In the genomic region with DNA sequence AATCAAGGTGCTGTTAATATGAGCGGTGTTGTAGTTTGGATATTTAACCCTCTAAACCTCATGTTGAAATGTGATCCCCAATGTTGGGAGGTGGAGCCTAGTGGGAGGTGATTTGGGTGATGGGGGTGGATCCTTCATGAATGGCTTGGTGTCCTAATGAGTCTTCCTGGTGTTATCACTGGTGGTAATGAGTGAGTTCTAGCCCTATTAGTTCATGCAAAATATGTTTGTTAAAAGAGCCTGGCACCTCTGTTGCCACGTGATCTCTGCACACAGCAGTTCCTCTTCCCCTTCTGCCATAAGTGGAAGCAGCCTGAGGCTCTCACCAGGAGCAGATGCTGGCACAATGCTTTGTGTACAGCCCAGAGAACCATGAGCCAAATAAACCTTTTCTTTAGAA, we compare ENCODE assay signal across 20 cellular contexts.
DNase-seq lines count a peak whose midpoint lies in the region; ATAC-seq and TF ChIP-seq lines count a peak whose summit lies in the region.
"Had no signal": no experiment of that assay in that cellular context is flagged by ENCODE, and none has a peak within 500 bp of the region (broad histone marks: within the 10 kb centered on the region; RNA-seq: fewer than 3 reads in every experiment).

No MANE protein-coding gene starts in this region.

- no peak for DNase-seq in H9
- no peak for DNase-seq in Panc1 (ENCODE audit: low read depth, low spot score)
- DNase-seq in iPS DF 4.7 (ENCODE audit: extremely low read depth, low spot score): peak; percentile 41
- DNase-seq in substantia nigra (lab: John Stamatoyannopoulos, UW): peak in 2 of 49 donors; percentile 13 to 24
- no peak for DNase-seq in transverse colon
- DNase-seq in SKM-1 (lab: John Stamatoyannopoulos, UW; ENCODE audit: unreplicated experiment): no peak
- no peak for DNase-seq in hypothalamus (lab: John Stamatoyannopoulos, UW)
- DNase-seq: activated CD4-positive, alpha-beta T cell treated with anti-CD3 and anti-CD28 coated beads for 36 hours; activated effector memory CD4-positive, alpha-beta T cell treated with anti-CD3 and anti-CD28 coated beads, Interleukin-2, amount 50 U/mL, for 16 hours; amygdala; HCEC 1CT; NCI-H1092 treated with DMSO at 0.1 percent for 48 hours; NCI-H526 treated with DMSO at 0.1 percent for 48 hours; PC-9; stomach; T-helper 9 cell had no signal

- H3T11ph ChIP-seq in H9 (ENCODE audit: low read length): no peak overlapping the region

- no peak overlapping the region for H2BK20ac ChIP-seq in H9 (ENCODE audit: low read depth, low read length, poor library complexity, severe bottlenecking)

- no peak overlapping the region for H2BK5ac ChIP-seq in H9 (ENCODE audit: insufficient read length, low read length)

- no peak overlapping the region for H3K9ac ChIP-seq in H9 (ENCODE audit: extremely low read depth, insufficient read length, low read length)

- H3K27me3 ChIP-seq in H9 (ENCODE audit: insufficient read depth, low read length) (no peaks in the 10 kb centered on the region), Panc1 (ENCODE audit: control insufficient read depth, insufficient read depth, low read length) (no peaks in the 10 kb centered on the region), transverse colon (no peaks in the 10 kb centered on the region)
- H3K27me3 ChIP-seq: hepatocyte, SJSA1, stomach had no signal

- no peak for TF ChIP-seq POLR2A in transverse colon (IDR thresholded peaks at IDR 0.05)

- H3K27ac ChIP-seq in H9 (ENCODE audit: insufficient read length, low read depth, low read length) (no peak overlapping the region), Panc1 (ENCODE audit: low read length) (peak overlapping the region; percentile 63), substantia nigra (ENCODE audit: low read depth, low read length, poor library complexity, severe bottlenecking) (peak overlapping the region; percentile 95), transverse colon (no peak overlapping the region)
- H3K27ac ChIP-seq: hepatocyte, HL-60, PC-9, SJSA1, stomach had no signal

- no peak overlapping the region for H4K5ac ChIP-seq in H9 (ENCODE audit: insufficient read length, low read depth, low read length)

- peak overlapping the region; percentile 4 for H3K4me2 ChIP-seq in H9 (ENCODE audit: insufficient read depth, insufficient read length, low read length)
- H3K4me2 ChIP-seq: hepatocyte, PC-9 had no signal

- H3K4me1 ChIP-seq in H9 (ENCODE audit: insufficient read depth, low read length) (peaks cover 10% of the 10 kb centered on the region), Panc1 (ENCODE audit: control insufficient read depth, insufficient read depth, low read length) (peaks cover 51% of the 10 kb centered on the region), transverse colon (peaks cover 5 to 37% (median 12%) of the 10 kb centered on the region in 4 donors)

- H3K4me1 Mint-ChIP-seq in H9: peaks cover 58 to 61% of the 10 kb centered on the region in 2 experiments

- CTCF ChIA-PET in Panc1 (lab: Charles Lee): no interaction called here

- H3K36me3 ChIP-seq in Panc1 (ENCODE audit: control insufficient read depth, insufficient read depth, low read length) (no peaks in the 10 kb centered on the region), transverse colon (no peaks in the 10 kb centered on the region)
- H3K36me3 ChIP-seq: SJSA1, stomach had no signal

- H3K14ac ChIP-seq in H9 (ENCODE audit: insufficient read depth, low read length): no peak overlapping the region

- no peak overlapping the region for H3K23ac ChIP-seq in H9 (ENCODE audit: insufficient read length, low read depth, low read length)

- no peak overlapping the region for H2BK120ac ChIP-seq in H9 (ENCODE audit: low read depth, low read length, poor library complexity, severe bottlenecking)

- WGBS in H9 (ENCODE audit: extremely low coverage, insufficient read length, low lambda C conversion rate): no CpG with 5 or more reads among the region's 2 CpGs
- WGBS in transverse colon (ENCODE audit: low coverage in 1 of 2), 2 donors: 82 to 85% methylated on average over 1 to 2 of the region's 2 CpGs

- H3K23me2 ChIP-seq in H9 (ENCODE audit: insufficient read length, low read depth, low read length, poor library complexity, severe bottlenecking): no peaks in the 10 kb centered on the region

- peak overlapping the region in 1 of 2 experiments; percentile 61; a peak in 3 of 5 replicates for H3K4me3 Mint-ChIP-seq in H9
- H3K4me3 Mint-ChIP-seq: activated CD4-positive, alpha-beta T cell treated with anti-CD3 and anti-CD28 coated beads for 36 hours; B cell had no signal

- TF ChIP-seq CTCF in H9 (conservative IDR thresholded peaks at IDR 0.05): no peak
- no peak for TF ChIP-seq CTCF in Panc1 (IDR thresholded peaks at IDR 0.05)
- TF ChIP-seq CTCF in transverse colon (IDR thresholded peaks at IDR 0.05): no peak

- no peak overlapping the region for H2BK15ac ChIP-seq in H9 (ENCODE audit: low read depth, low read length)

- peaks cover 5% of the 10 kb centered on the region; the same call in 1 of the 2 replicates for H3K79me2 ChIP-seq in H9 (ENCODE audit: insufficient read depth, low read length)

- no peak overlapping the region for H3K4me3 ChIP-seq in Panc1 (ENCODE audit: low read depth in 2 of 2, low read length in 2 of 2)
- no peak overlapping the region for H3K4me3 ChIP-seq in transverse colon
- H3K4me3 ChIP-seq: hepatocyte, PC-9, SJSA1, stomach had no signal

- no peak overlapping the region for H2AK5ac ChIP-seq in H9 (ENCODE audit: insufficient read length, low read length)

- peaks cover 0 to 12% (median 6%) of the 10 kb centered on the region in 3 experiments; a peak in 4 of 7 replicates for H3K36me3 Mint-ChIP-seq in H9 (ENCODE audit: insufficient read depth in 1 of 3, low read depth in 3 of 3)

- POLR2A ChIA-PET in Panc1 (lab: Charles Lee): no interaction called here

- no peaks in the 10 kb centered on the region for H3K9me3 ChIP-seq in H9 (ENCODE audit: control insufficient read depth, low read depth, low read length)
- peaks cover 3% of the 10 kb centered on the region; the same call in 1 of the 2 replicates for H3K9me3 ChIP-seq in Panc1 (ENCODE audit: control insufficient read depth, insufficient read depth, low read depth, low read length)
- no peaks in the 10 kb centered on the region for H3K9me3 ChIP-seq in transverse colon
- H3K9me3 ChIP-seq: SJSA1, stomach had no signal

- no peak overlapping the region for H4K91ac ChIP-seq in H9 (ENCODE audit: insufficient read length, low read depth, low read length)

- H3K18ac ChIP-seq in H9 (ENCODE audit: insufficient read length, low read depth, low read length): no peak overlapping the region

- in situ Hi-C loops in Panc1 (cut with HindIII; ENCODE audit: low pct_unique_long_range_greater_than_20kb, low sequenced_read_pairs) (no loop called here), transverse colon (cut with MboI; ENCODE audit: low pct_ligation_motif_present in 1 of 4, low pct_unique_long_range_greater_than_20kb in 1 of 4, low sequenced_read_pairs in 3 of 4) (no loop called here)

- H2AFZ ChIP-seq in H9 (ENCODE audit: low read length): no peak overlapping the region
- H2AFZ ChIP-seq: hepatocyte, PC-9 had no signal

- H4K20me1 ChIP-seq in H9 (ENCODE audit: control insufficient read depth, insufficient read depth, insufficient read length): no peaks in the 10 kb centered on the region

- peak; percentile 31; the same call in 1 of the 2 replicates for ATAC-seq in Panc1
- ATAC-seq: activated CD4-positive, alpha-beta T cell treated with anti-CD3 and anti-CD28 coated beads for 36 hours had no signal

- intact Hi-C loops in Panc1 (cut with micrococcal nuclease; ENCODE audit: unreplicated experiment): no loop called here
- intact Hi-C loops in transverse colon (cut with DNase I; ENCODE audit: low total_unique reads): no loop called here

- H3K27ac Mint-ChIP-seq in H9: peak overlapping the region; percentile 41 to 97 (median 77)
- H3K27ac Mint-ChIP-seq: activated CD4-positive, alpha-beta T cell treated with anti-CD3 and anti-CD28 coated beads for 36 hours; B cell had no signal

- BruUV-seq in Panc1 (replicated peaks; lab: Mats Ljungman, UMichigan): no TSS peak

- peaks cover 10 to 12% of the 10 kb centered on the region in 2 experiments for H3K9me3 Mint-ChIP-seq in H9

- no peak for TF ChIP-seq EP300 in transverse colon (IDR thresholded peaks at IDR 0.05; ENCODE audit: low read depth)

- no peak overlapping the region for H3K56ac ChIP-seq in H9 (ENCODE audit: insufficient read length, low read depth, low read length)

- H2BK12ac ChIP-seq in H9 (ENCODE audit: insufficient read length, low read depth, low read length): no peak overlapping the region

- H3K27me3 Mint-ChIP-seq in H9 (ENCODE audit: low read depth): no peaks in the 10 kb centered on the region
- H3K27me3 Mint-ChIP-seq: B cell had no signal

- no peaks in the 10 kb centered on the region for H3K79me1 ChIP-seq in H9 (ENCODE audit: insufficient read depth, low read depth, low read length, poor library complexity, severe bottlenecking)

- H3K4ac ChIP-seq in H9 (ENCODE audit: low read depth, low read length): no peak overlapping the region

- no peak overlapping the region for H4K8ac ChIP-seq in H9 (replicated peaks; ENCODE audit: insufficient read length, low read depth, low read length)

Comparison
In these comparisons a context has a peak if more than half of its experiments do, and no peak if none do; other contexts are left out.
1. H3K27ac ChIP-seq: peak in Panc1 (single experiment) and substantia nigra (single experiment); none in H9 (single experiment) and transverse colon (0 of 4).